In genomic region chr2:189049709-189050108, GRCh38 we compare ENCODE assay signal across 16 cellular contexts.
"Had no signal": no experiment of that assay in that cellular context is flagged by ENCODE, and none has a peak within 500 bp of the region (broad histone marks: within the 10 kb centered on the region; RNA-seq: fewer than 3 reads in every experiment).

No MANE protein-coding gene starts in this region.

- H3K9me3 ChIP-seq: ascending aorta, colonic mucosa, left ventricle myocardium inferior, mucosa of descending colon, right atrium auricular region had no signal

- H3K27ac ChIP-seq: ascending aorta, cardiac muscle cell, colonic mucosa, left ventricle myocardium inferior, right atrium auricular region had no signal

- H3K36me3 ChIP-seq: cardiac muscle cell, colonic mucosa had no signal

- H3K4me3 ChIP-seq: ascending aorta, cardiac muscle cell, colonic mucosa, left ventricle myocardium inferior, mucosa of descending colon, right atrium auricular region, skin epidermis had no signal

- DNase-seq: activated CD4-positive, alpha-beta T cell treated with anti-CD3 and anti-CD28 coated beads, Interleukin-2, amount 50 U/mL, for 4 hours; activated naive CD4-positive, alpha-beta T cell; activated T-cell treated with anti-CD3 and anti-CD28 coated beads for 4 hours; colonic mucosa; hippocampal formation; left ventricle myocardium inferior; mucosa of descending colon; naive thymus-derived CD4-positive, alpha-beta T cell; stimulated activated CD4-positive, alpha-beta T cell treated with anti-CD3 and anti-CD28 coated beads, Interleukin-4, amount 100 ng/mL, for 4 hours; stimulated activated CD8-positive, alpha-beta memory T cell treated with anti-CD3 and anti-CD28 coated beads, Interleukin-4, amount 100 ng/mL, for 48 hours; stimulated activated naive CD4-positive, alpha-beta T cell treated with Interleukin-2 at 50 U/mL for 16 hours had no signal

- H3K4me1 ChIP-seq: ascending aorta, colonic mucosa, left ventricle myocardium inferior, right atrium auricular region had no signal

- ATAC-seq: esophagus mucosa; mucosa of descending colon; naive thymus-derived CD4-positive, alpha-beta T cell had no signal

- H3K27me3 ChIP-seq: ascending aorta, cardiac muscle cell, colonic mucosa, right atrium auricular region had no signal
